ENCODE assay signal across 30 cellular contexts in genomic region chr13:69641773-69642172, GRCh38.
"Had no signal": no experiment of that assay in that cellular context is flagged by ENCODE, and none has a peak within 500 bp of the region (broad histone marks: within the 10 kb centered on the region; RNA-seq: fewer than 3 reads in every experiment).

No MANE protein-coding gene starts in this region.

- H3K4me2 ChIP-seq: PC-9 had no signal

- H3K27ac ChIP-seq: adrenal gland, body of pancreas, breast epithelium, PC-9, VCaP had no signal

- H3K9me3 ChIP-seq: adrenal gland had no signal

- DNase-seq: activated B cell treated with CpG ODN at 0.5 μM for 24 hours; activated CD4-positive, alpha-beta memory T cell treated with anti-CD3 and anti-CD28 coated beads for 36 hours; activated CD4-positive, alpha-beta T cell treated with anti-CD3 and anti-CD28 coated beads for 4 hours; activated CD4-positive, alpha-beta T cell treated with anti-CD3 and anti-CD28 coated beads, Interleukin-2, amount 50 U/mL, for 1 hour; activated CD4-positive, CD25-positive, alpha-beta regulatory T cell treated with anti-CD3 and anti-CD28 coated beads, Interleukin-2, amount 50 U/mL, for 72 hours; activated CD8-positive, alpha-beta memory T cell treated with anti-CD3 and anti-CD28 coated beads, Interleukin-2, amount 50 U/mL, for 4 hours; activated gamma-delta T cell treated with Interleukin-2 at 50 U/mL for 16 hours; activated naive CD4-positive, alpha-beta T cell treated with anti-CD3 and anti-CD28 coated beads for 36 hours; activated T-cell treated with anti-CD3 and anti-CD28 coated beads for 4 hours; activated T-cell treated with anti-CD3 and anti-CD28 coated beads, Interleukin-2, amount 50 U/mL, for 4 hours; adrenal gland; body of pancreas; caudate nucleus; cerebellar nuclear complex; NCI-H1694; NCI-H1930; NCI-H2081 treated with DMSO at 0.1 percent for 48 hours; NCI-H226; NCI-H446 treated with DMSO at 0.1 percent for 48 hours; NCI-H526; NCI-H774; PC-9; Right ventricle myocardium superior; SW 1271; T-helper 1 cell; T-helper 2 cell; T-helper 9 cell had no signal

- H3K4me3 ChIP-seq: adrenal gland, body of pancreas, breast epithelium, PC-9 had no signal

- H3K27me3 ChIP-seq: adrenal gland, body of pancreas, breast epithelium had no signal

- H3K36me3 ChIP-seq: adrenal gland, breast epithelium had no signal

- H2AFZ ChIP-seq: PC-9 had no signal

- ATAC-seq: activated naive CD4-positive, alpha-beta T cell treated with anti-CD3 and anti-CD28 coated beads, Interleukin-2, amount 50 U/mL, for 72 hours; activated T-cell treated with anti-CD3 and anti-CD28 coated beads, Interleukin-2, amount 50 U/mL, for 4 hours; body of pancreas had no signal
